In the genomic region with DNA sequence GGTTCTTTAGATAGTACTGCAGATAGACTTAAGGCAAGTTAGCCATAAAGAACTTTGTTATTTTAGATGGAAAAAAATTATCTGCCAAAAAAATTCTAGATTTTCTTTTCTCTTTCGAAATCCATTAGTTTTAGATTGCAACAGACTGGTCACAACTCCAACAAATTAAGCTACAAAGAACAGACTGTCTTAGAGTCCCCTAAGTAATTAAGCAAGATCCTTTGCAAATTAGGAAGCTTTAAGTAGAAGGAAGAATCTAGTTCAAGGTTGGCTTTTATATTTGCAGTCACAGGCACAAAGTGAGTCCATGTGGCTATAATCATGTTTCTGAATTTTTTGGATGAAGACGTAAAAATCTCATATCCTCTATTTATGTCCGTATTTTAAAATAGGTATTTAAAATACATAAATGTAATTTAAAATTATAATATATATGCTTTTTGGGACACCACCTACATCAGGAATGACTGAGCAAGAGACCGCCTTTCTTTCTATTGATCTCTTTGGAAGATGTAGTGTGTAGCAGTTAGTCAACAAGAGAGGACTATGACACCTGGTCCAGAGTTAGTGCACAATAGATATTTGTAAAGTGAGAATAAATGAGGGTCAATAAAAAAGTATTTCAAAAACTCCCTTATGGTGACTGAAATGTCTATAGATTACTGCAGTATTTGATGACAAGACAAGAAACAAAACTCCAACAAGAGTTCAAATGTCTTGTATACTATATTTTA, we compare ENCODE assay signal across 23 cellular contexts. TPM values are rescaled to one million over a fixed set of nuclear protein-coding genes. Genes with fewer than 3 reads are reported as not detected.
DNase-seq lines count a peak whose midpoint lies in the region; ATAC-seq, FAIRE-seq and TF ChIP-seq lines count a peak whose summit lies in the region.
"Had no signal": no experiment of that assay in that cellular context is flagged by ENCODE, and none has a peak within 500 bp of the region (broad histone marks: within the 10 kb centered on the region; RNA-seq: fewer than 3 reads in every experiment).

No MANE protein-coding gene starts in this region.

- H3K4me2 ChIP-seq in HepG2 (ENCODE audit: low read depth, low read length) (no peak overlapping the region), mesenchymal stem cell (ENCODE audit: low read length, poor library complexity, severe bottlenecking) (no peak overlapping the region)
- H3K4me2 ChIP-seq: A549 had no signal

- H3K27me3 ChIP-seq in liver (ENCODE audit: control insufficient read depth in 4 of 4, insufficient read depth in 4 of 4, low read length in 3 of 4), result no peaks in the 10 kb centered on the region
- H3K27me3 ChIP-seq in HepG2 (ENCODE audit: control insufficient read depth in 1 of 2, insufficient read depth in 2 of 2, low read length in 2 of 2), result no peaks in the 10 kb centered on the region
- H3K27me3 ChIP-seq in mesenchymal stem cell (ENCODE audit: control insufficient read depth in 1 of 2, insufficient read depth in 1 of 2, low read length in 2 of 2), result no peaks in the 10 kb centered on the region
- H3K27me3 ChIP-seq: MG63, upper lobe of left lung had no signal

- H2AK5ac ChIP-seq in mesenchymal stem cell (ENCODE audit: low read length, severe bottlenecking), result no peak overlapping the region

- peaks cover 16% of the 10 kb centered on the region for H3K4me1 Mint-ChIP-seq in chondrocyte (ENCODE audit: low read depth)
- no peaks in the 10 kb centered on the region for H3K4me1 Mint-ChIP-seq in T-helper 2 cell treated with Interferon-gamma antibody and Interleukin-4, amounts not matched to agents 5 μg/mL and 100 μg/mL, for 36 hours (ENCODE audit: low read depth)
- H3K4me1 Mint-ChIP-seq: activated naive CD4-positive, alpha-beta T cell treated with anti-CD3 and anti-CD28 coated beads, Interleukin-2, amount 10 ng/mL, durations not matched to agents 7 days and 5 days; CD4-positive, CD25-positive, alpha-beta regulatory T cell; naive B cell; stimulated activated naive B cell treated with anti-CD40 and anti-IgM and Interleukin-4, amounts not matched to agents 10 μg/mL and 1 μg/mL and 100 μg/mL, for 72 hours had no signal

- peak overlapping the region; percentile 68 for H3K27ac ChIP-seq in liver (ENCODE audit: low read depth in 1 of 2, low read length in 2 of 2)
- H3K27ac ChIP-seq in HepG2 (ENCODE audit: extremely low read length, insufficient read depth, low read length), result no peak overlapping the region
- peak overlapping the region; percentile 60 for H3K27ac ChIP-seq in mesenchymal stem cell (ENCODE audit: low read length, poor library complexity, severe bottlenecking)
- no peak overlapping the region for H3K27ac ChIP-seq in caudate nucleus (ENCODE audit: low read depth, low read length)
- H3K27ac ChIP-seq: A549, parathyroid adenoma, upper lobe of left lung had no signal

- no peak overlapping the region for H2BK5ac ChIP-seq in mesenchymal stem cell (ENCODE audit: low read depth, low read length, poor library complexity, severe bottlenecking)

- H3K27ac Mint-ChIP-seq in chondrocyte (ENCODE audit: unreplicated experiment), result peak overlapping the region; percentile 94
- H3K27ac Mint-ChIP-seq in T-helper 2 cell treated with Interferon-gamma antibody and Interleukin-4, amounts not matched to agents 5 μg/mL and 100 μg/mL, for 36 hours, result no peak overlapping the region
- H3K27ac Mint-ChIP-seq: activated naive CD4-positive, alpha-beta T cell treated with anti-CD3 and anti-CD28 coated beads, Interleukin-2, amount 10 ng/mL, durations not matched to agents 7 days and 5 days; CD4-positive, CD25-positive, alpha-beta regulatory T cell; naive B cell; stimulated activated naive B cell treated with anti-CD40 and anti-IgM and Interleukin-4, amounts not matched to agents 10 μg/mL and 1 μg/mL and 100 μg/mL, for 72 hours; T-helper 1 cell treated with Interleukin-12 subunit alpha and Interleukin-12 subunit beta and Interleukin-4 antibody, amounts not matched to agents 30 μg/mL and 1 μg/mL, for 36 hours had no signal

- CTCF ChIA-PET in HepG2 (lab: Yijun Ruan, JAX; ENCODE audit: low intra/inter-chr PET ratio, low total read pairs), result no interaction called here

- no peaks in the 10 kb centered on the region for H3K9me3 ChIP-seq in liver (ENCODE audit: control insufficient read depth in 4 of 4, low read length in 3 of 4)
- no peaks in the 10 kb centered on the region for H3K9me3 ChIP-seq in HepG2 (ENCODE audit: low read length)
- no peaks in the 10 kb centered on the region for H3K9me3 ChIP-seq in mesenchymal stem cell (ENCODE audit: control insufficient read depth, low read length)
- H3K9me3 ChIP-seq: A549, MG63, spleen, upper lobe of left lung had no signal

- TF ChIP-seq CTCF in liver (IDR thresholded peaks at IDR 0.05; ENCODE audit: low read depth, low read length, missing input control) (no peak), HepG2 (CRISPR knock-in tag; IDR thresholded peaks at IDR 0.05) (no peak), chondrocyte (IDR thresholded peaks at IDR 0.05) (no peak)

- TF ChIP-seq EP300 in HepG2 (IDR thresholded peaks at IDR 0.05; ENCODE audit: low read depth in 2 of 2, low read length in 2 of 2), result no peak
- TF ChIP-seq EP300 in HepG2 (CRISPR knock-in tag; IDR thresholded peaks at IDR 0.05; ENCODE audit: borderline replicate concordance), result no peak

- ATAC-seq in HepG2, result no peak
- ATAC-seq: left lobe of liver; stimulated activated naive B cell treated with anti-CD40 and anti-IgM and Interleukin-4, amounts not matched to agents 10 μg/mL and 1 μg/mL and 100 μg/mL, for 72 hours had no signal

- no peak overlapping the region for H3K14ac ChIP-seq in mesenchymal stem cell (ENCODE audit: low read length in 2 of 2)

- H2AFZ ChIP-seq in HepG2 (ENCODE audit: low read length) (no peak overlapping the region), mesenchymal stem cell (ENCODE audit: low read depth, low read length) (no peak overlapping the region)
- H2AFZ ChIP-seq: parathyroid adenoma had no signal

- in situ Hi-C loops in HepG2 (cut with HindIII; ENCODE audit: extremely low pct_ligation_motif_present, low pct_unique_long_range_greater_than_20kb), result no loop called here

- no peak for DNase-seq in HepG2 (ENCODE audit: low spot score)
- DNase-seq in chondrocyte (ENCODE audit: low spot score), result no peak
- no peak for DNase-seq in mesenchymal stem cell
- DNase-seq in dedifferentiated amniotic fluid mesenchymal stem cell (ENCODE audit: extremely low spot score), result no peak
- no peak for DNase-seq in caudate nucleus (lab: John Stamatoyannopoulos, UW)
- DNase-seq in ureter (ENCODE audit: low spot score), result no peak
- DNase-seq in T-helper 2 cell treated with Interferon-gamma antibody and Interleukin-4, amounts not matched to agents 5 μg/mL and 100 μg/mL, for 36 hours (ENCODE audit: low spot score), result no peak
- DNase-seq: activated CD4-positive, CD25-positive, alpha-beta regulatory T cell; activated naive CD4-positive, alpha-beta T cell treated with anti-CD3 and anti-CD28 coated beads, Interleukin-2, amount 10 ng/mL, durations not matched to agents 7 days and 5 days; CD4-positive, CD25-positive, alpha-beta regulatory T cell; effector CD4-positive, alpha-beta T cell; naive B cell; spleen; stimulated activated naive B cell treated with anti-CD40 and anti-IgM and Interleukin-4, amounts not matched to agents 10 μg/mL and 1 μg/mL and 100 μg/mL, for 72 hours; upper lobe of left lung had no signal

- no peak overlapping the region for H3K9ac ChIP-seq in liver (ENCODE audit: low read depth in 1 of 2, low read length in 2 of 2)
- no peak overlapping the region for H3K9ac ChIP-seq in HepG2 (ENCODE audit: insufficient read depth, low read depth, low read length)
- peak overlapping the region; percentile 65 for H3K9ac ChIP-seq in mesenchymal stem cell (ENCODE audit: low read length)
- H3K9ac ChIP-seq: parathyroid adenoma had no signal

- no peak overlapping the region for H4K8ac ChIP-seq in mesenchymal stem cell (ENCODE audit: low read length)

- POLR2A ChIA-PET in HepG2 (lab: Yijun Ruan, JAX), result no interaction called here

- H3K4me3 Mint-ChIP-seq in chondrocyte (ENCODE audit: unreplicated experiment), result no peak overlapping the region
- no peak overlapping the region for H3K4me3 Mint-ChIP-seq in T-helper 2 cell treated with Interferon-gamma antibody and Interleukin-4, amounts not matched to agents 5 μg/mL and 100 μg/mL, for 36 hours
- H3K4me3 Mint-ChIP-seq: activated naive CD4-positive, alpha-beta T cell treated with anti-CD3 and anti-CD28 coated beads, Interleukin-2, amount 10 ng/mL, durations not matched to agents 7 days and 5 days; brain; CD4-positive, CD25-positive, alpha-beta regulatory T cell; naive B cell; stimulated activated naive B cell treated with anti-CD40 and anti-IgM and Interleukin-4, amounts not matched to agents 10 μg/mL and 1 μg/mL and 100 μg/mL, for 72 hours; T-helper 1 cell treated with Interleukin-12 subunit alpha and Interleukin-12 subunit beta and Interleukin-4 antibody, amounts not matched to agents 30 μg/mL and 1 μg/mL, for 36 hours had no signal

- H2BK15ac ChIP-seq in mesenchymal stem cell (ENCODE audit: low read depth, poor library complexity, severe bottlenecking), result no peak overlapping the region

- H3K4ac ChIP-seq in mesenchymal stem cell (ENCODE audit: low read depth in 1 of 2, low read length in 2 of 2), result no peak overlapping the region

- no peaks in the 10 kb centered on the region for H3K79me2 ChIP-seq in HepG2 (ENCODE audit: insufficient read depth, low read length)
- H3K79me2 ChIP-seq: parathyroid adenoma had no signal

- no peak overlapping the region for H3K23ac ChIP-seq in mesenchymal stem cell (ENCODE audit: low read length in 2 of 2)

- H3K9me3 Mint-ChIP-seq in chondrocyte (ENCODE audit: low read depth), result no peaks in the 10 kb centered on the region
- no peaks in the 10 kb centered on the region for H3K9me3 Mint-ChIP-seq in T-helper 2 cell treated with Interferon-gamma antibody and Interleukin-4, amounts not matched to agents 5 μg/mL and 100 μg/mL, for 36 hours
- H3K9me3 Mint-ChIP-seq: activated naive CD4-positive, alpha-beta T cell treated with anti-CD3 and anti-CD28 coated beads, Interleukin-2, amount 10 ng/mL, durations not matched to agents 7 days and 5 days; brain; stimulated activated naive B cell treated with anti-CD40 and anti-IgM and Interleukin-4, amounts not matched to agents 10 μg/mL and 1 μg/mL and 100 μg/mL, for 72 hours; T-helper 1 cell treated with Interleukin-12 subunit alpha and Interleukin-12 subunit beta and Interleukin-4 antibody, amounts not matched to agents 30 μg/mL and 1 μg/mL, for 36 hours had no signal

- FAIRE-seq in HepG2 (lab: Jason Lieb, UNC), result no peak
- FAIRE-seq: A549, RCC 7860 had no signal

- peaks cover 8% of the 10 kb centered on the region for H3K36me3 Mint-ChIP-seq in chondrocyte (ENCODE audit: low read depth)
- H3K36me3 Mint-ChIP-seq in T-helper 2 cell treated with Interferon-gamma antibody and Interleukin-4, amounts not matched to agents 5 μg/mL and 100 μg/mL, for 36 hours (ENCODE audit: low read depth), result no peaks in the 10 kb centered on the region
- H3K36me3 Mint-ChIP-seq: activated naive CD4-positive, alpha-beta T cell treated with anti-CD3 and anti-CD28 coated beads, Interleukin-2, amount 10 ng/mL, durations not matched to agents 7 days and 5 days; CD4-positive, CD25-positive, alpha-beta regulatory T cell; naive B cell; stimulated activated naive B cell treated with anti-CD40 and anti-IgM and Interleukin-4, amounts not matched to agents 10 μg/mL and 1 μg/mL and 100 μg/mL, for 72 hours had no signal

- no peak overlapping the region for H3K18ac ChIP-seq in mesenchymal stem cell (ENCODE audit: low read depth in 1 of 2, low read length in 2 of 2)

- no peaks in the 10 kb centered on the region for H3K27me3 Mint-ChIP-seq in chondrocyte (ENCODE audit: low read depth)
- peaks cover 8% of the 10 kb centered on the region for H3K27me3 Mint-ChIP-seq in T-helper 2 cell treated with Interferon-gamma antibody and Interleukin-4, amounts not matched to agents 5 μg/mL and 100 μg/mL, for 36 hours (ENCODE audit: low read depth)
- H3K27me3 Mint-ChIP-seq: brain had no signal

- H3K36me3 ChIP-seq in liver (ENCODE audit: control insufficient read depth in 4 of 4, insufficient read depth in 3 of 4, low read depth in 1 of 4, low read length in 3 of 4), result peaks cover 0 to 2% (median 0%) of the 10 kb centered on the region in 4 donors
- H3K36me3 ChIP-seq in HepG2 (replicated peaks in 1 of 2; ENCODE audit: control insufficient read depth in 1 of 2, insufficient read depth in 2 of 2, low read length in 2 of 2), result peaks cover 2 to 9% of the 10 kb centered on the region in 2 experiments; a peak in 2 of 5 replicates
- peaks cover 4% of the 10 kb centered on the region in 2 experiments for H3K36me3 ChIP-seq in mesenchymal stem cell (ENCODE audit: control insufficient read depth in 1 of 2, insufficient read depth in 2 of 2, low read depth in 1 of 2, low read length in 2 of 2)
- H3K36me3 ChIP-seq: MG63, spleen, upper lobe of left lung had no signal

- 64% methylated on average over 4 of the region's 4 CpGs for WGBS in liver
- 86% methylated on average over 4 of the region's 4 CpGs for WGBS in HepG2 (ENCODE audit: low lambda C conversion rate)
- 100% methylated on average over 1 of the region's 4 CpGs for WGBS in mesenchymal stem cell

- no peak overlapping the region for H4K91ac ChIP-seq in mesenchymal stem cell (ENCODE audit: low read length)

- peaks cover 7% of the 10 kb centered on the region for H3K79me1 ChIP-seq in mesenchymal stem cell (replicated peaks; ENCODE audit: low read length, poor library complexity, severe bottlenecking)

- H2BK120ac ChIP-seq in mesenchymal stem cell (ENCODE audit: low read depth, low read length), result no peak overlapping the region

- BruUV-seq in HepG2 (replicated peaks; lab: Mats Ljungman, UMichigan), result no TSS peak

- TF ChIP-seq RAD21 in liver (IDR thresholded peaks at IDR 0.05) (no peak), HepG2 (CRISPR knock-in tag; IDR thresholded peaks at IDR 0.05) (no peak)

- H4K20me1 ChIP-seq in HepG2 (ENCODE audit: insufficient read depth, low read length), result no peaks in the 10 kb centered on the region

- peaks cover 3 to 35% (median 14%) of the 10 kb centered on the region in 4 donors for H3K4me1 ChIP-seq in liver (ENCODE audit: control insufficient read depth in 4 of 4, insufficient read depth in 4 of 4, low read length in 3 of 4)
- no peaks in the 10 kb centered on the region for H3K4me1 ChIP-seq in HepG2 (ENCODE audit: insufficient read depth, low read length)
- peaks cover 7% of the 10 kb centered on the region for H3K4me1 ChIP-seq in mesenchymal stem cell (ENCODE audit: control insufficient read depth, insufficient read depth, low read depth, low read length)
- H3K4me1 ChIP-seq: parathyroid adenoma, spleen, upper lobe of left lung had no signal

- intact Hi-C loops in HepG2 (cut with micrococcal nuclease; ENCODE audit: unreplicated experiment), result no loop called here

- no peak overlapping the region for H2BK12ac ChIP-seq in mesenchymal stem cell (ENCODE audit: low read length in 2 of 2)

- H3K4me3 ChIP-seq in liver (ENCODE audit: low read depth in 1 of 3, low read length in 3 of 3) (no peak overlapping the region), HepG2 (replicated peaks in 1 of 3; ENCODE audit: insufficient read depth in 1 of 3, low read depth in 2 of 3, low read length in 3 of 3) (no peak overlapping the region), mesenchymal stem cell (ENCODE audit: insufficient read depth in 1 of 2, low read depth in 1 of 2, low read length in 2 of 2) (peak overlapping the region in 1 of 2 experiments; percentile 68)
- H3K4me3 ChIP-seq: A549, MG63, spleen, upper lobe of left lung had no signal

- TF ChIP-seq POLR2A in HepG2 (IDR thresholded peaks at IDR 0.05; ENCODE audit: insufficient read depth in 1 of 2, low read depth in 2 of 2, low read length in 2 of 2), result no peak

RNA-seq across cellular contexts. Expression of a gene that starts 34.4 kb away (rescaled TPM):
- total RNA-seq in liver (10 to 100 TPM in 1 of 2 donors, 1 to 10 TPM in 1; 7.1 to 36.0 TPM), HepG2 (2016; rRNA removed; fragmentation: Illumina TruSeq; extraction: Trizol) (11.7 and 14.8 TPM in 2 replicates), chondrocyte (69.1 to 72.3 TPM (median 71.4 TPM) in 3 replicates), ureter (9.2 TPM)
- polyA plus RNA-seq in liver (10 to 100 TPM; 54.3 to 65.8 TPM), HepG2 (2011; rRNA removed) (22.7 and 38.5 TPM in 2 replicates)
- total RNA-seq in HepG2 (2016; cell fraction: cytosol; rRNA removed; fragmentation: Illumina TruSeq; extraction: Trizol; ENCODE audit: low read depth), result 12.3 and 13.1 TPM in 2 replicates
- 14.9 and 15.7 TPM in 2 replicates for total RNA-seq in HepG2 (2016; cell fraction: insoluble cytoplasmic fraction; rRNA removed; fragmentation: Illumina TruSeq; extraction: Trizol)
- 15.8 and 19.0 TPM in 2 replicates for total RNA-seq in HepG2 (2016; cell fraction: membrane; rRNA removed; fragmentation: Illumina TruSeq; extraction: Trizol)
- total RNA-seq in HepG2 (2016; cell fraction: nucleus; rRNA removed; fragmentation: Illumina TruSeq; extraction: Trizol), result 10.6 and 12.1 TPM in 2 replicates
- 20.6 and 27.2 TPM in 2 replicates for polyA plus RNA-seq in HepG2 (2011; cell fraction: cytosol; rRNA removed)
- 5.3 and 7.0 TPM in 2 replicates for polyA plus RNA-seq in HepG2 (2011; cell fraction: nucleus; rRNA removed)
- polyA plus RNA-seq in HepG2 (2012), result 18.8 and 51.5 TPM in 2 replicates
- 12.8 and 17.6 TPM in 2 replicates for polyA plus RNA-seq in HepG2 (2016; cell fraction: cytosol; fragmentation: Illumina TruSeq; extraction: Trizol; ENCODE audit: low read depth)
- 11.9 and 14.7 TPM in 2 replicates for polyA plus RNA-seq in HepG2 (2016; cell fraction: insoluble cytoplasmic fraction; fragmentation: Illumina TruSeq; extraction: Trizol; ENCODE audit: low read depth)
- 13.4 and 20.3 TPM in 2 replicates for polyA plus RNA-seq in HepG2 (2016; cell fraction: membrane; fragmentation: Illumina TruSeq; extraction: Trizol; ENCODE audit: low read depth)
- 11.9 and 14.7 TPM in 2 replicates for polyA plus RNA-seq in HepG2 (2016; cell fraction: nucleus; fragmentation: Illumina TruSeq; extraction: Trizol; ENCODE audit: insufficient read depth, low read depth)
- 10.5 and 24.5 TPM in 2 replicates for polyA minus RNA-seq in HepG2 (2011; rRNA and poly(A)+ RNA removed; ENCODE audit: low replicate concordance)
- polyA minus RNA-seq in HepG2 (2011; cell fraction: cytosol; rRNA and poly(A)+ RNA removed), result 9.0 and 12.6 TPM in 2 replicates
- 9.8 and 13.3 TPM in 2 replicates for polyA minus RNA-seq in HepG2 (2011; cell fraction: nucleus; rRNA and poly(A)+ RNA removed)
- 23.8 TPM for polyA plus RNA-seq in mesenchymal stem cell (2013, experiment 1 of 2)
- polyA plus RNA-seq in mesenchymal stem cell (2013, experiment 2 of 2), result 26.0 TPM
- polyA plus RNA-seq: CD4-positive, CD25-positive, alpha-beta regulatory T cell had no signal

Comparison
In these comparisons a context has a peak if more than half of its experiments do, and no peak if none do; other contexts are left out.
1. H3K27ac ChIP-seq: peak in liver (2 of 2) and mesenchymal stem cell (single experiment); none in HepG2 (single experiment) and caudate nucleus (single experiment).